In genomic region chr2:27885656-27886055, GRCh38 we compare ENCODE assay signal across 29 cellular contexts. TPM values are rescaled to one million over a fixed set of nuclear protein-coding genes. Genes with fewer than 3 reads are reported as not detected.
DNase-seq lines count a peak whose midpoint lies in the region; ATAC-seq, FAIRE-seq and TF ChIP-seq lines count a peak whose summit lies in the region.
"Had no signal": no experiment of that assay in that cellular context is flagged by ENCODE, and none has a peak within 500 bp of the region (broad histone marks: within the 10 kb centered on the region; RNA-seq: fewer than 3 reads in every experiment).

No MANE protein-coding gene starts in this region.

- H3K27me3 ChIP-seq in IMR-90 (ENCODE audit: control insufficient read depth, insufficient read depth, low read length) (no peaks in the 10 kb centered on the region), mesenchymal stem cell (ENCODE audit: control insufficient read depth in 1 of 2, insufficient read depth in 1 of 2, low read length in 2 of 2) (no peaks in the 10 kb centered on the region)
- H3K27me3 ChIP-seq: heart left ventricle, MG63, neural progenitor cell, transverse colon had no signal

- 0 out of 2 replicates have a peak overlapping the region, but pooled peaks have one; percentile 29 for H2BK120ac ChIP-seq in IMR-90 (ENCODE audit: low read depth, low read length)
- H2BK120ac ChIP-seq in mesenchymal stem cell (ENCODE audit: low read depth, low read length) = no peak overlapping the region

- no peaks in the 10 kb centered on the region for H3K27me3 Mint-ChIP-seq in glutamatergic neuron (ENCODE audit: unreplicated experiment)
- H3K27me3 Mint-ChIP-seq: activated naive CD8-positive, alpha-beta T cell treated with anti-CD3 and anti-CD28 coated beads for 36 hours had no signal

- no peaks in the 10 kb centered on the region for H3K36me3 Mint-ChIP-seq in glutamatergic neuron (ENCODE audit: unreplicated experiment)
- H3K36me3 Mint-ChIP-seq: neural progenitor cell had no signal

- H2BK15ac ChIP-seq in IMR-90 (ENCODE audit: low read depth, low read length) = no peak overlapping the region
- no peak overlapping the region for H2BK15ac ChIP-seq in mesenchymal stem cell (ENCODE audit: low read depth, poor library complexity, severe bottlenecking)

- H3K79me1 ChIP-seq in IMR-90 (ENCODE audit: low read depth in 1 of 2, low read length in 2 of 2) = peaks cover 8 to 13% of the 10 kb centered on the region in 2 experiments
- peaks cover 2% of the 10 kb centered on the region for H3K79me1 ChIP-seq in mesenchymal stem cell (replicated peaks; ENCODE audit: low read length, poor library complexity, severe bottlenecking)

- no peak overlapping the region for H3K4me3 ChIP-seq in AG10803 (ENCODE audit: low read length)
- no peak overlapping the region for H3K4me3 ChIP-seq in IMR-90 (ENCODE audit: insufficient read depth, low read depth, low read length)
- no peak overlapping the region for H3K4me3 ChIP-seq in mesenchymal stem cell (ENCODE audit: insufficient read depth in 1 of 2, low read depth in 1 of 2, low read length in 2 of 2)
- H3K4me3 ChIP-seq: heart left ventricle, MG63, neural progenitor cell, transverse colon had no signal

- no peak for TF ChIP-seq POLR2A in IMR-90 (IDR thresholded peaks at IDR 0.05; ENCODE audit: low read depth, low read length)

- no peaks in the 10 kb centered on the region; the same call in 1 of the 2 replicates for H3K9me1 ChIP-seq in IMR-90 (ENCODE audit: insufficient read depth, low read length)

- intact Hi-C loops in IMR-90 (cut with micrococcal nuclease) = loop anchor here (2.0 to 5.0 kb wide), 3 partner anchors 15 to 123 kb away; no protein-coding TSS in a partner anchor

- H3K4me2 ChIP-seq in IMR-90 (ENCODE audit: low read depth, low read length) = no peak overlapping the region
- no peak overlapping the region for H3K4me2 ChIP-seq in mesenchymal stem cell (ENCODE audit: low read length, poor library complexity, severe bottlenecking)
- H3K4me2 ChIP-seq: neural progenitor cell had no signal

- peaks cover 6% of the 10 kb centered on the region; the same call in 1 of the 2 replicates for H3K4me1 ChIP-seq in IMR-90 (ENCODE audit: control insufficient read depth, insufficient read depth, low read length)
- peaks cover 7% of the 10 kb centered on the region for H3K4me1 ChIP-seq in mesenchymal stem cell (ENCODE audit: control insufficient read depth, insufficient read depth, low read depth, low read length)

- H2AK9ac ChIP-seq in IMR-90 (replicated peaks; ENCODE audit: low read depth, low read length, poor library complexity) = no peak overlapping the region

- no peaks in the 10 kb centered on the region for H3K36me3 ChIP-seq in IMR-90 (ENCODE audit: control insufficient read depth, insufficient read depth, low read length)
- no peaks in the 10 kb centered on the region for H3K36me3 ChIP-seq in mesenchymal stem cell (ENCODE audit: control insufficient read depth in 1 of 2, insufficient read depth in 2 of 2, low read depth in 1 of 2, low read length in 2 of 2)
- H3K36me3 ChIP-seq: heart left ventricle, neural progenitor cell, transverse colon had no signal

- H3K23ac ChIP-seq in IMR-90 (ENCODE audit: low read depth, low read length) = no peak overlapping the region
- H3K23ac ChIP-seq in mesenchymal stem cell (ENCODE audit: low read length in 2 of 2) = no peak overlapping the region

- H3K27ac Mint-ChIP-seq in glutamatergic neuron (ENCODE audit: unreplicated experiment) = no peak overlapping the region
- H3K27ac Mint-ChIP-seq: activated naive CD8-positive, alpha-beta T cell treated with anti-CD3 and anti-CD28 coated beads for 36 hours; H9; neural progenitor cell; T-helper 1 cell treated with Interleukin-12 subunit alpha and Interleukin-12 subunit beta and Interleukin-4 antibody, amounts not matched to agents 30 μg/mL and 1 μg/mL, for 36 hours had no signal

- H3K4me1 Mint-ChIP-seq in glutamatergic neuron (ENCODE audit: low read depth, unreplicated experiment) = no peaks in the 10 kb centered on the region

- H2AK5ac ChIP-seq in IMR-90 (ENCODE audit: low read depth, low read length) = no peak overlapping the region
- H2AK5ac ChIP-seq in mesenchymal stem cell (ENCODE audit: low read length, severe bottlenecking) = no peak overlapping the region

- H4K91ac ChIP-seq in IMR-90 (ENCODE audit: insufficient read depth, low read depth, low read length) (no peak overlapping the region), mesenchymal stem cell (ENCODE audit: low read length) (no peak overlapping the region)

- H3K14ac ChIP-seq in IMR-90 (replicated peaks; ENCODE audit: low read depth, low read length) = no peak overlapping the region; the same call in 1 of the 2 replicates
- no peak overlapping the region for H3K14ac ChIP-seq in mesenchymal stem cell (ENCODE audit: low read length in 2 of 2)

- H3K9me3 ChIP-seq in IMR-90 (ENCODE audit: control insufficient read depth, insufficient read depth, low read length) (no peaks in the 10 kb centered on the region), mesenchymal stem cell (ENCODE audit: control insufficient read depth, low read length) (peaks cover 4% of the 10 kb centered on the region)
- H3K9me3 ChIP-seq: transverse colon had no signal

- no peak overlapping the region for H2BK12ac ChIP-seq in mesenchymal stem cell (ENCODE audit: low read length in 2 of 2)

- no peak overlapping the region for H3K9ac ChIP-seq in IMR-90 (ENCODE audit: low read depth, low read length)
- peak overlapping the region; percentile 65 for H3K9ac ChIP-seq in mesenchymal stem cell (ENCODE audit: low read length)
- H3K9ac ChIP-seq: neural progenitor cell had no signal

- H4K5ac ChIP-seq in IMR-90 (ENCODE audit: low read depth, low read length) = peak overlapping the region; percentile 72; the same call in 1 of the 2 replicates

- no TSS peak for BruUV-seq in IMR-90 (replicated peaks; lab: Mats Ljungman, UMichigan)

- H3K4ac ChIP-seq in IMR-90 (ENCODE audit: low read depth, low read length) (peak overlapping the region; percentile 40; the same call in 1 of the 2 replicates), mesenchymal stem cell (ENCODE audit: low read depth in 1 of 2, low read length in 2 of 2) (no peak overlapping the region)

- H2BK20ac ChIP-seq in IMR-90 (ENCODE audit: low read depth, low read length) = peak overlapping the region; percentile 36; the same call in 1 of the 2 replicates

- peak; percentile 57 for DNase-seq in AG10803 (ENCODE audit: low read depth)
- DNase-seq in IMR-90 = no peak
- DNase-seq in mesenchymal stem cell = no peak
- no peak for DNase-seq in glutamatergic neuron
- DNase-seq in Ammon's horn (ENCODE audit: low spot score) = no peak
- no peak for DNase-seq in NCI-H1105 treated with DMSO at 0.1 percent for 48 hours (lab: John Stamatoyannopoulos, UW)
- DNase-seq: activated CD4-positive, alpha-beta T cell treated with anti-CD3 and anti-CD28 coated beads for 4 hours; activated CD8-positive, alpha-beta memory T cell treated with anti-CD3 and anti-CD28 coated beads for 24 hours; activated effector memory CD4-positive, alpha-beta T cell treated with anti-CD3 and anti-CD28 coated beads, Interleukin-2, amount 50 U/mL, for 16 hours; activated naive CD8-positive, alpha-beta T cell treated with anti-CD3 and anti-CD28 coated beads for 36 hours; activated T-cell treated with anti-CD3 and anti-CD28 coated beads, Interleukin-2, amount 50 U/mL, for 1 hour; aorta; central memory CD4-positive, alpha-beta T cell; DMS153; H9; heart left ventricle; KG1; MG63; NCI-H1417; NCI-H2107; NCI-H446 treated with DMSO at 0.1 percent for 48 hours; stimulated activated CD4-positive, alpha-beta T cell treated with anti-CD3 and anti-CD28 coated beads, Interleukin-1b, Interleukin-23, amount 100 ng/mL, for 48 hours; transverse colon had no signal

- TF ChIP-seq CTCF in AG10803 (conservative IDR thresholded peaks at IDR 0.05; ENCODE audit: low read length) (no peak), IMR-90 (conservative IDR thresholded peaks at IDR 0.05; ENCODE audit: low read depth, low read length) (no peak), glutamatergic neuron (IDR thresholded peaks at IDR 0.05; ENCODE audit: partially characterized antibody, unreplicated experiment) (no peak)

- H4K8ac ChIP-seq in IMR-90 (ENCODE audit: low read depth in 2 of 2, low read length in 2 of 2) (peak overlapping the region; percentile 4 to 59; a peak in 2 of 4 replicates), mesenchymal stem cell (ENCODE audit: low read length) (no peak overlapping the region)

- no CpG with 5 or more reads among the region's 1 CpG for WGBS in IMR-90 (ENCODE audit: extremely low coverage in 2 of 2, insufficient read length in 1 of 2), 2 experiments
- WGBS in mesenchymal stem cell = 60% methylated on average over 1 of the region's 1 CpG

- H3K27ac ChIP-seq in IMR-90 (ENCODE audit: insufficient read depth, low read length) = no peak overlapping the region
- H3K27ac ChIP-seq in mesenchymal stem cell (ENCODE audit: low read length, poor library complexity, severe bottlenecking) = peak overlapping the region; percentile 45
- H3K27ac ChIP-seq: heart left ventricle, neural progenitor cell had no signal

- no peak; the same call in 1 of the 2 replicates for ATAC-seq in IMR-90 (ENCODE audit: low read depth)
- no peak for ATAC-seq in esophagus mucosa
- ATAC-seq: heart left ventricle had no signal

- POLR2A ChIA-PET in IMR-90 (lab: Charles Lee; ENCODE audit: unreplicated experiment) = no interaction called here

- H2BK5ac ChIP-seq in IMR-90 (ENCODE audit: low read depth, low read length, poor library complexity, severe bottlenecking) = peak overlapping the region; percentile 95
- no peak overlapping the region for H2BK5ac ChIP-seq in mesenchymal stem cell (ENCODE audit: low read depth, low read length, poor library complexity, severe bottlenecking)

- H3K4me3 Mint-ChIP-seq in glutamatergic neuron (ENCODE audit: unreplicated experiment) = no peak overlapping the region
- H3K4me3 Mint-ChIP-seq: activated naive CD8-positive, alpha-beta T cell treated with anti-CD3 and anti-CD28 coated beads for 36 hours; H9; neural progenitor cell; T-helper 1 cell treated with Interleukin-12 subunit alpha and Interleukin-12 subunit beta and Interleukin-4 antibody, amounts not matched to agents 30 μg/mL and 1 μg/mL, for 36 hours had no signal

- dilution Hi-C loops in IMR-90 (cut with HindIII; ENCODE audit: low sequenced_read_pairs, unreplicated experiment) = no loop called here

- in situ Hi-C loops in IMR-90 (cut with MboI; ENCODE audit: low sequenced_read_pairs) = no loop called here

- H3K9me3 Mint-ChIP-seq in glutamatergic neuron (ENCODE audit: unreplicated experiment) = peaks cover 4% of the 10 kb centered on the region

- H2AFZ ChIP-seq in IMR-90 (replicated peaks; ENCODE audit: low read length, poor library complexity) (no peak overlapping the region), mesenchymal stem cell (ENCODE audit: low read depth, low read length) (no peak overlapping the region)
- H2AFZ ChIP-seq: neural progenitor cell had no signal

- CTCF ChIA-PET in IMR-90 (lab: Yijun Ruan, JAX) = interaction anchor here (1.0 kb wide), 1 partner anchor 111 kb away, joined by 4 read pairs; no protein-coding TSS in a partner anchor

- no peak overlapping the region for H3K56ac ChIP-seq in IMR-90 (ENCODE audit: extremely low read depth, insufficient read depth, low read length)

- peak; percentile 39 for FAIRE-seq in endometrium (lab: Jason Lieb, UNC)
- FAIRE-seq: G401.6, small intestine had no signal

- peak overlapping the region; percentile 87; the same call in 1 of the 2 replicates for H3K18ac ChIP-seq in IMR-90 (ENCODE audit: low read depth, low read length)
- no peak overlapping the region for H3K18ac ChIP-seq in mesenchymal stem cell (ENCODE audit: low read depth in 1 of 2, low read length in 2 of 2)

- no peaks in the 10 kb centered on the region for H4K20me1 ChIP-seq in IMR-90 (ENCODE audit: insufficient read depth, low read length)

- TF ChIP-seq RAD21 in IMR-90 (IDR thresholded peaks at IDR 0.05; ENCODE audit: low read length) = no peak

RNA-seq across cellular contexts. Expression of gene RBKS, which starts 4.5 kb away (rescaled TPM):
- total RNA-seq in IMR-90 (2012; rRNA removed) (0.83 and 1.1 TPM in 2 replicates), glutamatergic neuron (ENCODE audit: unreplicated experiment) (1.2 TPM), esophagus mucosa (4.5 TPM)
- polyA plus RNA-seq in IMR-90 (2012; rRNA removed) = 1.1 and 1.4 TPM in 2 replicates
- polyA plus RNA-seq in IMR-90 (2012; cell fraction: cytosol; rRNA removed) = 0.97 and 1.7 TPM in 2 replicates
- polyA plus RNA-seq in IMR-90 (2012; cell fraction: nucleus; rRNA removed; ENCODE audit: low replicate concordance) = 1.2 and 1.8 TPM in 2 replicates
- 0.72 TPM for polyA plus RNA-seq in mesenchymal stem cell (2013, experiment 1 of 2)
- polyA plus RNA-seq in mesenchymal stem cell (2013, experiment 2 of 2) = 0.67 TPM

RNA-seq across cellular contexts. Expression of gene BABAM2, which starts 4.9 kb away (rescaled TPM):
- 16.7 and 23.1 TPM in 2 replicates for total RNA-seq in IMR-90 (2012; rRNA removed)
- 20.3 and 20.9 TPM in 2 replicates for polyA plus RNA-seq in IMR-90 (2012; rRNA removed)
- 11.4 TPM in 2 replicates for polyA plus RNA-seq in IMR-90 (2012; cell fraction: cytosol; rRNA removed)
- 4.4 and 16.0 TPM in 2 replicates for polyA plus RNA-seq in IMR-90 (2012; cell fraction: nucleus; rRNA removed; ENCODE audit: low replicate concordance)
- 34.4 TPM for polyA plus RNA-seq in mesenchymal stem cell (2013, experiment 1 of 2)
- 34.0 TPM for polyA plus RNA-seq in mesenchymal stem cell (2013, experiment 2 of 2)
- total RNA-seq in glutamatergic neuron (ENCODE audit: unreplicated experiment) = 29.9 TPM
- total RNA-seq in esophagus mucosa = 29.5 TPM
